ENCODE assay signal across 8 cellular contexts in genomic region chr7:102748605-102749322, GRCh38. TPM values are rescaled to one million over a fixed set of nuclear protein-coding genes. Genes with fewer than 3 reads are reported as not detected.
DNase-seq lines count a peak whose midpoint lies in the region; ATAC-seq lines count a peak whose summit lies in the region.
"Not testable (repeated sequence)": the region's sequence is repeated elsewhere in the genome, so short reads cannot be mapped to it uniquely, and the experiment has no call there.

Gene FAM185A, plus strand, starts transcription at chr7:102748999. Its CDS starts 209 bp downstream, at chr7:102749208.

- peak within 1 kb of the TSS; percentile 63 to 68 for H3K4me3 Mint-ChIP-seq in effector memory CD8-positive, alpha-beta T cell

- H3K4me1 Mint-ChIP-seq in effector memory CD8-positive, alpha-beta T cell (ENCODE audit: low read depth in 2 of 2) = not testable (repeated sequence)

- peak within 1 kb of the TSS in 1 of 2 donors; percentile 16 for H3K27ac Mint-ChIP-seq in effector memory CD8-positive, alpha-beta T cell

- H3K36me3 Mint-ChIP-seq in effector memory CD8-positive, alpha-beta T cell (ENCODE audit: insufficient read depth) = not testable (repeated sequence)

- not testable (repeated sequence) for H3K27me3 Mint-ChIP-seq in effector memory CD8-positive, alpha-beta T cell

- peak; percentile 98 for ATAC-seq in GM21360 (IDR thresholded peaks at IDR 0.05; ENCODE audit: unreplicated experiment)
- ATAC-seq in effector memory CD8-positive, alpha-beta T cell (replicated peaks) = peak; percentile 98

- H3K9me3 Mint-ChIP-seq in effector memory CD8-positive, alpha-beta T cell = not testable (repeated sequence)

- DNase-seq in COLO829 (ENCODE audit: low spot score) (peak; percentile 93), HT-29 (ENCODE audit: low spot score) (peak; percentile 100), lung microvascular endothelial cell (ENCODE audit: low read depth in 2 of 2) (peak; percentile 99)
- peak; percentile 99 for DNase-seq in NK-92 treated with Interleukin-12 subunit alpha and Interleukin-12 subunit beta, amount 100 ng/mL, for 24 hours (lab: John Stamatoyannopoulos, UW)
- DNase-seq in activated CD8-positive, alpha-beta memory T cell treated with anti-CD3 and anti-CD28 coated beads for 4 hours (ENCODE audit: low read depth in 2 of 2) = peak; percentile 86 to 92
- DNase-seq in effector memory CD8-positive, alpha-beta T cell = peak; percentile 89 to 94 (median 92)
- peak; percentile 72 to 90 (median 90) for DNase-seq in stimulated activated CD4-positive, alpha-beta T cell treated with anti-CD3 and anti-CD28 coated beads, TNF-alpha, amount 100 ng/mL, for 4 hours (ENCODE audit: low read depth in 3 of 3)

RNA-seq across cellular contexts. Expression of gene FAM185A, which starts in this region (rescaled TPM):
- total RNA-seq in HT-29 (2014; rRNA removed; shearing (Covaris generic)) = 12.0 and 19.6 TPM in 2 replicates
- total RNA-seq in lung microvascular endothelial cell = 4.1 and 5.2 TPM in 2 replicates

Comparison
In these comparisons a context has a peak if more than half of its experiments do, and no peak if none do; other contexts are left out.
1. Peak in every context shown above with its lines: DNase-seq and ATAC-seq.